In the genomic region with DNA sequence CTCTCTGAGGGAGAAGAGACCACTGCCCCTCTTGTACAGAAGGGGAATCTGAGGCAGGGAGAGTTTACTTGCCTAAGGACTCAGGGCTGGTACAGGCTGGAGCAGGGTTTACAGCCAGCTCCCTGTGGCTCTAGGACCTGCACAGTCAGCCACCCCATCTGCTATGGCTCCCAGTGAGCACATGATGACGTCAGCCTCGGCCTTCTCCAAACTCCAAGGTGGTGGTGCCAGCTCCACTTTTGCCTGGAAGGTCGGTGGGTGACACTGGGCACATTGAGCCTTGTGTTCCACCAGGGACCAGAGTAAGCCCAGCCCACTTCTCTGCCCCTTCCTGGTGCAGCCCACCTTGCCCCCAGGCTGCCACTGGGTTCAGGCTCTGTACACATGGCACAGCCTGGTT, we compare ENCODE assay signal across 17 cellular contexts.
DNase-seq lines count a peak whose midpoint lies in the region; ATAC-seq, FAIRE-seq and TF ChIP-seq lines count a peak whose summit lies in the region.
"Had no signal": no experiment of that assay in that cellular context is flagged by ENCODE, and none has a peak within 500 bp of the region (broad histone marks: within the 10 kb centered on the region; RNA-seq: fewer than 3 reads in every experiment).

No MANE protein-coding gene starts in this region.

- H3K4me1 ChIP-seq in K562 (replicated peaks in 1 of 2; ENCODE audit: control insufficient read depth in 2 of 2, insufficient read depth in 2 of 2, low read length in 2 of 2) (peaks cover 0 to 3% of the 10 kb centered on the region in 2 experiments; a peak in 2 of 5 replicates), adrenal gland (replicated peaks in 1 of 2) (no peaks in the 10 kb centered on the region)

- H3K4me2 ChIP-seq in K562 (ENCODE audit: insufficient read depth, low read length) = no peak overlapping the region
- H3K4me2 ChIP-seq: BLaER1 treated with 17β-estradiol and CSF1 and Interleukin-3, amounts not matched to agents 10 nM and 100 nM had no signal

- H4K20me1 ChIP-seq in K562 (replicated peaks; ENCODE audit: control insufficient read depth, insufficient read depth, low read length) = peaks cover 11% of the 10 kb centered on the region; the same call in 1 of the 2 replicates

- peaks cover 3 to 36% of the 10 kb centered on the region in 2 experiments; a peak in 3 of 5 replicates for H3K27me3 ChIP-seq in K562 (ENCODE audit: control insufficient read depth in 2 of 2, insufficient read depth in 2 of 2, low read length in 2 of 2)
- no peaks in the 10 kb centered on the region for H3K27me3 ChIP-seq in adrenal gland
- H3K27me3 ChIP-seq: BLaER1 treated with 17β-estradiol and CSF1 and Interleukin-3, amounts not matched to agents 10 nM and 100 nM had no signal

- H3K9ac ChIP-seq in K562 (ENCODE audit: insufficient read depth in 1 of 2, low read depth in 2 of 2, low read length in 2 of 2) = peak overlapping the region in 1 of 2 experiments; percentile 26; a peak in 1 of 4 replicates
- H3K9ac ChIP-seq: BLaER1 treated with 17β-estradiol and CSF1 and Interleukin-3, amounts not matched to agents 10 nM and 100 nM had no signal

- POLR2A ChIA-PET in K562 (lab: Yijun Ruan, JAX) = interaction anchor here (0.6 kb wide), 1 partner anchor 227 kb away, joined by 3 read pairs; no protein-coding TSS in a partner anchor

- CTCF ChIA-PET in K562 (lab: Yijun Ruan, JAX; ENCODE audit: low intra/inter-chr PET ratio) = no interaction called here

- H3K9me3 ChIP-seq in K562 (replicated peaks; ENCODE audit: control insufficient read depth, insufficient read depth, low read depth, low read length) (no peaks in the 10 kb centered on the region), adrenal gland (replicated peaks in 1 of 3) (no peaks in the 10 kb centered on the region)
- H3K9me3 ChIP-seq: BLaER1 treated with 17β-estradiol and CSF1 and Interleukin-3, amounts not matched to agents 10 nM and 100 nM had no signal

- H3K36me3 ChIP-seq in K562 (ENCODE audit: control insufficient read depth, insufficient read depth, low read length) = no peaks in the 10 kb centered on the region
- H3K36me3 ChIP-seq in adrenal gland (replicated peaks in 1 of 2) = no peaks in the 10 kb centered on the region
- H3K36me3 ChIP-seq: BLaER1 treated with 17β-estradiol and CSF1 and Interleukin-3, amounts not matched to agents 10 nM and 100 nM had no signal

- TF ChIP-seq POLR2A in K562 (conservative IDR thresholded peaks at IDR 0.05) = no peak
- TF ChIP-seq POLR2A in adrenal gland (IDR thresholded peaks at IDR 0.05) = no peak

- H3K9me1 ChIP-seq in K562 (ENCODE audit: control insufficient read depth, insufficient read depth, low read length) = no peaks in the 10 kb centered on the region

- no peak overlapping the region for H3K27ac ChIP-seq in K562 (ENCODE audit: extremely low read depth, low read depth, low read length)
- no peak overlapping the region for H3K27ac ChIP-seq in adrenal gland
- H3K27ac ChIP-seq: BLaER1 treated with 17β-estradiol and CSF1 and Interleukin-3, amounts not matched to agents 10 nM and 100 nM had no signal

- H2AFZ ChIP-seq in K562 (ENCODE audit: low read depth, low read length) = no peak overlapping the region

- DNase-seq in Ammon's horn (ENCODE audit: low spot score) (peak; percentile 19), H4 (ENCODE audit: low spot score) (peak; percentile 44), NCI-H1694 treated with DMSO at 0.1 percent for 48 hours (lab: John Stamatoyannopoulos, UW) (peak; percentile 22), K562 (ENCODE audit: extremely low read depth in 1 of 4, low spot score in 3 of 4) (no peak), adrenal gland (no peak), medulla oblongata (ENCODE audit: extremely low spot score) (no peak), Right ventricle myocardium superior (no peak)
- DNase-seq: EL, HCEC 1CT, KG1, NCI-H1092, NCI-H146, NCI-H226 had no signal

- no TSS peak for BruUV-seq in K562 (replicated peaks; lab: Mats Ljungman, UMichigan)

- H3K4me3 ChIP-seq in K562 (no peak overlapping the region), adrenal gland (no peak overlapping the region)
- H3K4me3 ChIP-seq: BLaER1 treated with 17β-estradiol and CSF1 and Interleukin-3, amounts not matched to agents 10 nM and 100 nM had no signal

- TF ChIP-seq EP300 in K562 (IDR thresholded peaks at IDR 0.05; ENCODE audit: low read length) = no peak

- no peak for TF ChIP-seq RAD21 in K562 (CRISPR knock-in tag; conservative IDR thresholded peaks at IDR 0.05 in 1 of 2, IDR thresholded peaks at IDR 0.05 in 1 of 2)

- FAIRE-seq in K562 (lab: Jason Lieb, UNC) = no peak
- FAIRE-seq: A204.1 had no signal

- TF ChIP-seq CTCF in K562 (IDR thresholded peaks at IDR 0.05 in 2 of 3, conservative IDR thresholded peaks at IDR 0.05 in 1 of 3; ENCODE audit: insufficient read depth in 2 of 3, low read depth in 1 of 3, low read length in 3 of 3) = no peak
- TF ChIP-seq CTCF in adrenal gland (IDR thresholded peaks at IDR 0.05) = no peak

- WGBS in K562 (ENCODE audit: insufficient coverage, low coverage, missing lambda C conversion rate) = 0% methylated on average over 3 of the region's 3 CpGs
- 40 to 79% (median 69%) methylated on average over 2 to 3 of the region's 3 CpGs for WGBS in adrenal gland, 4 donors

- no peaks in the 10 kb centered on the region for H3K79me2 ChIP-seq in K562 (ENCODE audit: control insufficient read depth, insufficient read depth, low read length)

- intact Hi-C loops in K562 (cut with micrococcal nuclease) = no loop called here
- intact Hi-C loops in adrenal gland (cut with DNase I) = no loop called here
- intact Hi-C loops in Right ventricle myocardium superior (cut with DNase I) = no loop called here

- in situ Hi-C loops in K562 (cut with MboI) = no loop called here

- ATAC-seq in K562 = no peak
- ATAC-seq in Right ventricle myocardium superior (ENCODE audit: poor library complexity) = no peak
- ATAC-seq in HG03039 (IDR thresholded peaks at IDR 0.05; ENCODE audit: unreplicated experiment) = no peak
- ATAC-seq: Panc1 had no signal

TF ChIP-seq in K562, 482 proteins besides CTCF, POLR2A, EP300 and RAD21:
- TF ChIP-seq, protein P1, sequence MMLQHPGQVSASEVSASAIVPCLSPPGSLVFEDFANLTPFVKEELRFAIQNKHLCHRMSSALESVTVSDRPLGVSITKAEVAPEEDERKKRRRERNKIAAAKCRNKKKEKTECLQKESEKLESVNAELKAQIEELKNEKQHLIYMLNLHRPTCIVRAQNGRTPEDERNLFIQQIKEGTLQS (IDR thresholded peaks at IDR 0.05) = peak; percentile 64; the same call in 1 of the 2 replicates
- TF ChIP-seq, protein P1 (CRISPR knock-in tag; conservative IDR thresholded peaks at IDR 0.05) = no peak
- TF ChIP-seq, protein P2, sequence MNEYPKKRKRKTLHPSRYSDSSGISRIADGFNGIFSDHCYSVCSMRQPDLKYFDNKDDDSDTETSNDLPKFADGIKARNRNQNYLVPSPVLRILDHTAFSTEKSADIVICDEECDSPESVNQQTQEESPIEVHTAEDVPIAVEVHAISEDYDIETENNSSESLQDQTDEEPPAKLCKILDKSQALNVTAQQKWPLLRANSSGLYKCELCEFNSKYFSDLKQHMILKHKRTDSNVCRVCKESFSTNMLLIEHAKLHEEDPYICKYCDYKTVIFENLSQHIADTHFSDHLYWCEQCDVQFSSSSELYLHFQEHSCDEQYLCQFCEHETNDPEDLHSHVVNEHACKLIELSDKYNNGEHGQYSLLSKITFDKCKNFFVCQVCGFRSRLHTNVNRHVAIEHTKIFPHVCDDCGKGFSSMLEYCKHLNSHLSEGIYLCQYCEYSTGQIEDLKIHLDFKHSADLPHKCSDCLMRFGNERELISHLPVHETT (CRISPR knock-in tag; conservative IDR thresholded peaks at IDR 0.05 in 1 of 2, IDR thresholded peaks at IDR 0.05 in 1 of 2) = no peak
- TF ChIP-seq ATF1 (CRISPR knock-in tag; IDR thresholded peaks at IDR 0.05) (no peak), ATF1 (tag; IDR thresholded peaks at IDR 0.05) (0 out of 2 replicates have a peak, but pooled peaks have one; percentile 15)

Comparison
In these comparisons a context has a peak if more than half of its experiments do, and no peak if none do; other contexts are left out.
1. DNase-seq: peak in Ammon's horn (single experiment), H4 (single experiment) and NCI-H1694 treated with DMSO at 0.1 percent for 48 hours (single experiment); none in K562 (0 of 4), adrenal gland (0 of 7), medulla oblongata (single experiment) and Right ventricle myocardium superior (single experiment).